ENCODE assay signal across 8 cellular contexts in the genomic region with DNA sequence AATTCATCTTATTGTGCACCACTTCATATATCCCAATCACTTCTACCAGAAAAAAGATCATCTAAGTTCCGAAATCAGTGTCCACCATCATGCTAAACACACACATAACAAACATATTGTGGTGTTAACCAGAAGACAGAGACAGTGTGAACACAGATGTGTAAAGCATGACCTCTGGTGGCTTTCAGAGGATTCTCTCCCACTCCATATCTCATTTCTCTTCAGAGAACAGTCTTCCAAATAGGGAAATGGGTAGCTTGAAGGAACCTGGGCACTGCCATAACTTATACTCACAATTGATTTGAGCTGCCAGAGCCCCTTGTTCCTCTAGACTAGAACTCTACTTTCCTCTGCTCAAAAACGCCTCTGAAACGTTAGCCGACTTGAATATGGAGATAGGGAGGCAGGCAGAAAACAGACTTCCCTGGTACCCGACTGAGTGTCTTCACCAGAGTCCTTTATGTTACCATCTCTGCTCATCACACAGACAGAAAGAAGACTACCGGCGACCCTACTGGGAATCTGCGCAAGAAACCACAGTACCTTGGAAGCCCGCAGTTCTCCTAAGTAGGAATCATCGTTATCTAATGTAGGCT. TPM values are rescaled to one million over a fixed set of nuclear protein-coding genes. Genes with fewer than 3 reads are reported as not detected.
DNase-seq lines count a peak whose midpoint lies in the region; ATAC-seq, FAIRE-seq and TF ChIP-seq lines count a peak whose summit lies in the region.

No MANE protein-coding gene starts in this region.

- no peaks in the 10 kb centered on the region for H3K36me3 ChIP-seq in MG63

- peak overlapping the region; percentile 96 for H3K27ac Mint-ChIP-seq in memory B cell

- peak; percentile 18 for TF ChIP-seq CTCF in choroid plexus epithelial cell (conservative IDR thresholded peaks at IDR 0.05; ENCODE audit: low read depth, low read length)

- no peaks in the 10 kb centered on the region for H3K36me3 Mint-ChIP-seq in memory B cell

- peak; percentile 39 for DNase-seq in COR-L47 (lab: John Stamatoyannopoulos, UW)
- DNase-seq in NCI-H69 (lab: John Stamatoyannopoulos, UW): peak; percentile 39
- peak; percentile 57 for DNase-seq in choroid plexus epithelial cell (ENCODE audit: low read depth)
- no peak for DNase-seq in memory B cell (ENCODE audit: low spot score in 2 of 2)
- no peak for DNase-seq in MG63
- DNase-seq in GM12892 (ENCODE audit: insufficient read length): no peak

- TF ChIP-seq POLR2A in GM12892 (IDR thresholded peaks at IDR 0.05; ENCODE audit: low read depth, low read length): no peak

- no peaks in the 10 kb centered on the region for H3K9me3 ChIP-seq in MG63

- H3K9me3 Mint-ChIP-seq in memory B cell: no peaks in the 10 kb centered on the region

- H3K4me1 Mint-ChIP-seq in memory B cell: peaks cover 22% of the 10 kb centered on the region

- H3K4me3 ChIP-seq in choroid plexus epithelial cell (ENCODE audit: low read depth, low read length): peak overlapping the region; percentile 21
- H3K4me3 ChIP-seq in MG63: no peak overlapping the region

- peaks cover 8% of the 10 kb centered on the region for H3K27me3 Mint-ChIP-seq in memory B cell

- H3K27me3 ChIP-seq in MG63: peaks cover 55% of the 10 kb centered on the region

- ATAC-seq in GM19351 (IDR thresholded peaks at IDR 0.05; ENCODE audit: unreplicated experiment): peak; percentile 4
- ATAC-seq in memory B cell (ENCODE audit: low read depth): peak; percentile 41
- no peak for ATAC-seq in HG03039 (IDR thresholded peaks at IDR 0.05; ENCODE audit: unreplicated experiment)

- FAIRE-seq in GM12892 (lab: Jason Lieb, UNC): no peak

- H3K4me3 Mint-ChIP-seq in memory B cell: peak overlapping the region; percentile 85

RNA-seq across cellular contexts. Expression of a gene that starts 1.8 kb away (rescaled TPM):
- total RNA-seq in MG63 (2014; rRNA removed; shearing (Covaris generic); ENCODE audit: low replicate concordance): 0.20 TPM in 1 of 2 replicates, not detected in the other
- polyA plus RNA-seq in GM12892 (2012; ENCODE audit: missing spikeins): not detected

RNA-seq across cellular contexts. Expression of a gene that starts 21.6 kb away (rescaled TPM):
- total RNA-seq in MG63 (2014; rRNA removed; shearing (Covaris generic); ENCODE audit: low replicate concordance): 43.4 and 61.3 TPM in 2 replicates
- polyA plus RNA-seq in GM12892 (2012; ENCODE audit: missing spikeins): 24.4 TPM

RNA-seq across cellular contexts. Expression of a gene that starts 36.4 kb away (rescaled TPM):
- total RNA-seq in MG63 (2014; rRNA removed; shearing (Covaris generic); ENCODE audit: low replicate concordance): 37.6 and 71.7 TPM in 2 replicates
- 23.5 TPM for polyA plus RNA-seq in GM12892 (2012; ENCODE audit: missing spikeins)

Comparison
In these comparisons a context has a peak if more than half of its experiments do, and no peak if none do; other contexts are left out.
1. DNase-seq: peak in COR-L47 (single experiment), NCI-H69 (single experiment) and choroid plexus epithelial cell (single experiment); none in memory B cell (0 of 2), MG63 (single experiment) and GM12892 (single experiment).